In genomic region chr19:40380199-40381037, GRCh38 we compare ENCODE assay signal across 2 cellular contexts.
TF ChIP-seq lines count a peak whose summit lies in the region.

No MANE protein-coding gene starts in this region.

TF ChIP-seq in HEK293, 187 proteins besides CTCF, POLR2A, EP300 and RAD21:
- TF ChIP-seq ZNF266 (tag by site-specific recombination; IDR thresholded peaks at IDR 0.05; ENCODE audit: low read depth) (no peak), ZBTB26 (tag by site-specific recombination; optimal IDR thresholded peaks at IDR 0.05) (no peak), ZNF555 (tag by site-specific recombination; conservative IDR thresholded peaks at IDR 0.05) (no peak), SP2 (tag by site-specific recombination; IDR thresholded peaks at IDR 0.05) (no peak), ZNF776 (tag by site-specific recombination; IDR thresholded peaks at IDR 0.05; ENCODE audit: borderline replicate concordance) (no peak), FEZF1 (tag by site-specific recombination; IDR thresholded peaks at IDR 0.05) (no peak), ZNF354C (tag by site-specific recombination; IDR thresholded peaks at IDR 0.05; ENCODE audit: borderline replicate concordance, low read depth) (no peak), ZNF76 (tag by site-specific recombination; IDR thresholded peaks at IDR 0.05; ENCODE audit: borderline replicate concordance, low read depth) (no peak), ZXDB (tag by site-specific recombination; IDR thresholded peaks at IDR 0.05) (no peak), ZNF140 (tag by site-specific recombination; IDR thresholded peaks at IDR 0.05) (no peak), ZNF433 (tag by site-specific recombination; IDR thresholded peaks at IDR 0.05; ENCODE audit: low read depth) (no peak), ZSCAN16 (tag by site-specific recombination; IDR thresholded peaks at IDR 0.05) (peak; percentile 98), ELK4 (IDR thresholded peaks at IDR 0.05; ENCODE audit: borderline replicate concordance, low read depth, low read length) (no peak), YY1 (tag by site-specific recombination; IDR thresholded peaks at IDR 0.05) (no peak), ZNF571 (tag by site-specific recombination; IDR thresholded peaks at IDR 0.05) (no peak), ZNF133 (tag by site-specific recombination; IDR thresholded peaks at IDR 0.05) (no peak), ZNF2 (tag by site-specific recombination; IDR thresholded peaks at IDR 0.05) (no peak), SCRT2 (tag by site-specific recombination; IDR thresholded peaks at IDR 0.05) (0 out of 2 replicates have a peak, but pooled peaks have one; percentile 25), ZNF600 (tag by site-specific recombination; IDR thresholded peaks at IDR 0.05) (peak; percentile 60), ZBTB17 (tag by site-specific recombination; IDR thresholded peaks at IDR 0.05) (peak; percentile 51; the same call in 1 of the 2 replicates)

TF ChIP-seq in HepG2, 621 proteins besides CTCF, POLR2A, EP300 and RAD21:
- 0 out of 2 replicates have a peak, but pooled peaks have one; percentile 18 for TF ChIP-seq ZNF687 (CRISPR knock-in tag; IDR thresholded peaks at IDR 0.05)
- no peak for TF ChIP-seq JUN (CRISPR knock-in tag; IDR thresholded peaks at IDR 0.05)
- peak; percentile 40; the same call in 1 of the 2 replicates for TF ChIP-seq ZBTB33 (CRISPR knock-in tag; IDR thresholded peaks at IDR 0.05)
TF ChIP-seq in HepG2: peak in this region for 2.
